In the genomic region with DNA sequence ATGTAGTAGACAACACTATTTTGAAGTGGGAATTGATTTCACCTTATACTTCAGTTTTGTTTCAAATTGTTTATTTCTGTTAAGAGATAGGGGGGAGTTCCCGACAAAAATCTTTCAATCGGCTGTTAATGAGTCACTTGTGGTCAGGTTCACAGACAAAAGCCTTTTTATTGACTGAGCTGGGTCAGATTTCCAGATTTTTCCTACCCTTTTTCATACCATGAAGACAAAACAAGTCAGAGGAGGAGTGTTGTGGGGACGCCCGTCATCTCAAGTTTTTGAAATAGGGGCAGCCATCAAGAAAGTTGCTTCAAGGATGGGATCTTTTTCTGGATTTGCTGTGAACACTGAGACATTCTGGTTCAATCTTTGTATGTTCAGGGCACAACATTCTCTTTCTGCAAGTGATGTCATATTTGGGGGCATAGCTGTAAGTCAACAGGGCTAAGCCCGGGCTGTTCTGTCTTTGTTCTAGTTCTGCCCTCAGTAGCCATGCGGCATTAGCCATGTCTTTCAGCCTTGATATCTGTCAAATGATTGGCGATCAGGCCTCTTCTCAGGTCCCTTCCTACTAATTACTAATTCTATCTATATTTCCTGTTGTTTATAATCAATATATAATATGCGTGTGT, we compare ENCODE assay signal across 1 cellular context.
TF ChIP-seq lines count a peak whose summit lies in the region.

No MANE protein-coding gene starts in this region.

TF ChIP-seq in HepG2, 621 proteins besides CTCF, POLR2A, EP300 and RAD21 (continued from another document):
- TF ChIP-seq, protein P1, sequence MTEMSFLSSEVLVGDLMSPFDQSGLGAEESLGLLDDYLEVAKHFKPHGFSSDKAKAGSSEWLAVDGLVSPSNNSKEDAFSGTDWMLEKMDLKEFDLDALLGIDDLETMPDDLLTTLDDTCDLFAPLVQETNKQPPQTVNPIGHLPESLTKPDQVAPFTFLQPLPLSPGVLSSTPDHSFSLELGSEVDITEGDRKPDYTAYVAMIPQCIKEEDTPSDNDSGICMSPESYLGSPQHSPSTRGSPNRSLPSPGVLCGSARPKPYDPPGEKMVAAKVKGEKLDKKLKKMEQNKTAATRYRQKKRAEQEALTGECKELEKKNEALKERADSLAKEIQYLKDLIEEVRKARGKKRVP (CRISPR knock-in tag; IDR thresholded peaks at IDR 0.05), result 0 out of 4 replicates have a peak, but pooled peaks of 1 of the 2 experiments have one; percentile 8
- TF ChIP-seq NR2C2 (CRISPR knock-in tag; IDR thresholded peaks at IDR 0.05; ENCODE audit: borderline replicate concordance), result no peak
- no peak for TF ChIP-seq TCF12 (IDR thresholded peaks at IDR 0.05)
- TF ChIP-seq TCF12 (CRISPR knock-in tag; IDR thresholded peaks at IDR 0.05), result no peak
- TF ChIP-seq, protein P2, sequence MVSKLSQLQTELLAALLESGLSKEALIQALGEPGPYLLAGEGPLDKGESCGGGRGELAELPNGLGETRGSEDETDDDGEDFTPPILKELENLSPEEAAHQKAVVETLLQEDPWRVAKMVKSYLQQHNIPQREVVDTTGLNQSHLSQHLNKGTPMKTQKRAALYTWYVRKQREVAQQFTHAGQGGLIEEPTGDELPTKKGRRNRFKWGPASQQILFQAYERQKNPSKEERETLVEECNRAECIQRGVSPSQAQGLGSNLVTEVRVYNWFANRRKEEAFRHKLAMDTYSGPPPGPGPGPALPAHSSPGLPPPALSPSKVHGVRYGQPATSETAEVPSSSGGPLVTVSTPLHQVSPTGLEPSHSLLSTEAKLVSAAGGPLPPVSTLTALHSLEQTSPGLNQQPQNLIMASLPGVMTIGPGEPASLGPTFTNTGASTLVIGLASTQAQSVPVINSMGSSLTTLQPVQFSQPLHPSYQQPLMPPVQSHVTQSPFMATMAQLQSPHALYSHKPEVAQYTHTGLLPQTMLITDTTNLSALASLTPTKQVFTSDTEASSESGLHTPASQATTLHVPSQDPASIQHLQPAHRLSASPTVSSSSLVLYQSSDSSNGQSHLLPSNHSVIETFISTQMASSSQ (IDR thresholded peaks at IDR 0.05; ENCODE audit: low read depth), result peak; percentile 78
- TF ChIP-seq, protein P2 (CRISPR knock-in tag; IDR thresholded peaks at IDR 0.05; ENCODE audit: borderline replicate concordance), result peak; percentile 63; the same call in 1 of the 2 replicates
- peak; percentile 87; the same call in 1 of the 2 replicates for TF ChIP-seq SIX1 (CRISPR knock-in tag; IDR thresholded peaks at IDR 0.05; ENCODE audit: borderline replicate concordance)
- TF ChIP-seq SMC3 (IDR thresholded peaks at IDR 0.05; ENCODE audit: low read length), result no peak
- TF ChIP-seq SP5 (CRISPR knock-in tag; IDR thresholded peaks at IDR 0.05; ENCODE audit: borderline replicate concordance, low read depth), result 0 out of 2 replicates have a peak, but pooled peaks have one; percentile 24
- TF ChIP-seq, protein P3, sequence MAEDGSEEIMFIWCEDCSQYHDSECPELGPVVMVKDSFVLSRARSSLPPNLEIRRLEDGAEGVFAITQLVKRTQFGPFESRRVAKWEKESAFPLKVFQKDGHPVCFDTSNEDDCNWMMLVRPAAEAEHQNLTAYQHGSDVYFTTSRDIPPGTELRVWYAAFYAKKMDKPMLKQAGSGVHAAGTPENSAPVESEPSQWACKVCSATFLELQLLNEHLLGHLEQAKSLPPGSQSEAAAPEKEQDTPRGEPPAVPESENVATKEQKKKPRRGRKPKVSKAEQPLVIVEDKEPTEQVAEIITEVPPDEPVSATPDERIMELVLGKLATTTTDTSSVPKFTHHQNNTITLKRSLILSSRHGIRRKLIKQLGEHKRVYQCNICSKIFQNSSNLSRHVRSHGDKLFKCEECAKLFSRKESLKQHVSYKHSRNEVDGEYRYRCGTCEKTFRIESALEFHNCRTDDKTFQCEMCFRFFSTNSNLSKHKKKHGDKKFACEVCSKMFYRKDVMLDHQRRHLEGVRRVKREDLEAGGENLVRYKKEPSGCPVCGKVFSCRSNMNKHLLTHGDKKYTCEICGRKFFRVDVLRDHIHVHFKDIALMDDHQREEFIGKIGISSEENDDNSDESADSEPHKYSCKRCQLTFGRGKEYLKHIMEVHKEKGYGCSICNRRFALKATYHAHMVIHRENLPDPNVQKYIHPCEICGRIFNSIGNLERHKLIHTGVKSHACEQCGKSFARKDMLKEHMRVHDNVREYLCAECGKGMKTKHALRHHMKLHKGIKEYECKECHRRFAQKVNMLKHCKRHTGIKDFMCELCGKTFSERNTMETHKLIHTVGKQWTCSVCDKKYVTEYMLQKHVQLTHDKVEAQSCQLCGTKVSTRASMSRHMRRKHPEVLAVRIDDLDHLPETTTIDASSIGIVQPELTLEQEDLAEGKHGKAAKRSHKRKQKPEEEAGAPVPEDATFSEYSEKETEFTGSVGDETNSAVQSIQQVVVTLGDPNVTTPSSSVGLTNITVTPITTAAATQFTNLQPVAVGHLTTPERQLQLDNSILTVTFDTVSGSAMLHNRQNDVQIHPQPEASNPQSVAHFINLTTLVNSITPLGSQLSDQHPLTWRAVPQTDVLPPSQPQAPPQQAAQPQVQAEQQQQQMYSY (CRISPR knock-in tag; IDR thresholded peaks at IDR 0.05), result no peak
- peak; percentile 67; the same call in 1 of the 2 replicates for TF ChIP-seq NKX3-1 (CRISPR knock-in tag; IDR thresholded peaks at IDR 0.05)
- peak; percentile 51; the same call in 1 of the 2 replicates for TF ChIP-seq POGZ (CRISPR knock-in tag; IDR thresholded peaks at IDR 0.05)
- 0 out of 2 replicates have a peak, but pooled peaks have one; percentile 15 for TF ChIP-seq ISL2 (CRISPR knock-in tag; IDR thresholded peaks at IDR 0.05)
- TF ChIP-seq ZNF546 (CRISPR knock-in tag; conservative IDR thresholded peaks at IDR 0.05), result no peak
- 0 out of 2 replicates have a peak, but pooled peaks have one; percentile 37 for TF ChIP-seq GFI1 (CRISPR knock-in tag; IDR thresholded peaks at IDR 0.05; ENCODE audit: borderline replicate concordance)
- no peak for TF ChIP-seq SOX13 (IDR thresholded peaks at IDR 0.05)
- peak in 1 of 2 experiments; percentile 76; a peak in 2 of 4 replicates for TF ChIP-seq SOX13 (CRISPR knock-in tag; conservative IDR thresholded peaks at IDR 0.05 in 1 of 2, IDR thresholded peaks at IDR 0.05 in 1 of 2)
- peak; percentile 77; the same call in 1 of the 2 replicates for TF ChIP-seq SOX5 (CRISPR knock-in tag; IDR thresholded peaks at IDR 0.05; ENCODE audit: borderline replicate concordance)
- peak; percentile 68 for TF ChIP-seq ARID5B (CRISPR knock-in tag; IDR thresholded peaks at IDR 0.05)
- TF ChIP-seq TFE3 (CRISPR knock-in tag; IDR thresholded peaks at IDR 0.05), result peak; percentile 30; the same call in 1 of the 2 replicates
- TF ChIP-seq CBFB (CRISPR knock-in tag; IDR thresholded peaks at IDR 0.05), result 0 out of 2 replicates have a peak, but pooled peaks have one; percentile 57
- TF ChIP-seq, protein P4, sequence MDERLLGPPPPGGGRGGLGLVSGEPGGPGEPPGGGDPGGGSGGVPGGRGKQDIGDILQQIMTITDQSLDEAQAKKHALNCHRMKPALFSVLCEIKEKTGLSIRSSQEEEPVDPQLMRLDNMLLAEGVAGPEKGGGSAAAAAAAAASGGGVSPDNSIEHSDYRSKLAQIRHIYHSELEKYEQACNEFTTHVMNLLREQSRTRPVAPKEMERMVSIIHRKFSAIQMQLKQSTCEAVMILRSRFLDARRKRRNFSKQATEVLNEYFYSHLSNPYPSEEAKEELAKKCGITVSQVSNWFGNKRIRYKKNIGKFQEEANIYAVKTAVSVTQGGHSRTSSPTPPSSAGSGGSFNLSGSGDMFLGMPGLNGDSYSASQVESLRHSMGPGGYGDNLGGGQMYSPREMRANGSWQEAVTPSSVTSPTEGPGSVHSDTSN (CRISPR knock-in tag; IDR thresholded peaks at IDR 0.05), result no peak
- 0 out of 2 replicates have a peak, but pooled peaks have one; percentile 16 for TF ChIP-seq SMAD3 (CRISPR knock-in tag; IDR thresholded peaks at IDR 0.05)
- 0 out of 2 replicates have a peak, but pooled peaks have one; percentile 19 for TF ChIP-seq ARID2 (CRISPR knock-in tag; IDR thresholded peaks at IDR 0.05; ENCODE audit: borderline replicate concordance)
- no peak for TF ChIP-seq FOXA1 (IDR thresholded peaks at IDR 0.05)
- TF ChIP-seq FOXA1 (CRISPR knock-in tag; IDR thresholded peaks at IDR 0.05), result peak; percentile 48; the same call in 1 of the 2 replicates
TF ChIP-seq in HepG2: peak in this region for 44.
